ENCODE assay signal across 22 cellular contexts in the genomic region with DNA sequence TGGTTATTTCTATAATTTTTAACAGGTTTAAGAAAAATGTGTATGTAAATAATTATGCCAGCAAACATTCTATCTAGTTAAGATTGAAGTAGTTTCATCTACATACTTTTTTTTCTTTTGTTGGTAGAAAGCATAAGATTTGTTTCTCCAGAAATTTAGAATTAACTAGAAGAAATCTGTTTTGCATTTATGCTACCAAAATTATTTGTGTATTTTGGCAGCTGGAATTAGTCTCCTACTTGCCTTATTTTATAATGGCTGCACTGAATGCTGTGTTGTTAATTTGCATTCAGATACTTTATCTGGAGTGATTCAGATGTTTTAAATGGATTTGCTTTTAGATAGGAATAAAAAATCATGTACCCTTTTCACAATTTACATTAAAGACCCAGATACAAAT.
"Had no signal": no experiment of that assay in that cellular context is flagged by ENCODE, and none has a peak within 500 bp of the region (broad histone marks: within the 10 kb centered on the region; RNA-seq: fewer than 3 reads in every experiment).

No MANE protein-coding gene starts in this region.

- H3K4me1 ChIP-seq: SJSA1 had no signal

- H3K9ac ChIP-seq: KMS-11 had no signal

- DNase-seq: NCI-H1092, NCI-H1105 treated with DMSO at 0.1 percent for 48 hours, NCI-H1417 treated with DMSO at 0.1 percent for 48 hours, NCI-H1694 treated with DMSO at 0.1 percent for 48 hours, NCI-H2029, NCI-H2081 treated with DMSO at 0.1 percent for 48 hours, NCI-H2171, NCI-H226, NCI-H446, NCI-H510A, NCI-H524 treated with DMSO at 0.1 percent for 48 hours, NCI-H774, Right ventricle myocardium superior, RPMI8226, SIG-M5 had no signal

- H3K36me3 ChIP-seq: SJSA1 had no signal

- ATAC-seq: K562 had no signal

- H3K4me2 ChIP-seq: KMS-11 had no signal

- H3K27ac ChIP-seq: HL-60, KMS-11, SJSA1, SK-N-MC had no signal

- H3K27me3 ChIP-seq: SJSA1 had no signal

- FAIRE-seq: HTR-8/SVneo, K562, RCC 7860 had no signal

- H3K9me3 ChIP-seq: SJSA1 had no signal

- H3K4me3 ChIP-seq: K562, SJSA1, SK-N-MC had no signal
